8 cellular contexts compared by ENCODE assay signal in the genomic region with DNA sequence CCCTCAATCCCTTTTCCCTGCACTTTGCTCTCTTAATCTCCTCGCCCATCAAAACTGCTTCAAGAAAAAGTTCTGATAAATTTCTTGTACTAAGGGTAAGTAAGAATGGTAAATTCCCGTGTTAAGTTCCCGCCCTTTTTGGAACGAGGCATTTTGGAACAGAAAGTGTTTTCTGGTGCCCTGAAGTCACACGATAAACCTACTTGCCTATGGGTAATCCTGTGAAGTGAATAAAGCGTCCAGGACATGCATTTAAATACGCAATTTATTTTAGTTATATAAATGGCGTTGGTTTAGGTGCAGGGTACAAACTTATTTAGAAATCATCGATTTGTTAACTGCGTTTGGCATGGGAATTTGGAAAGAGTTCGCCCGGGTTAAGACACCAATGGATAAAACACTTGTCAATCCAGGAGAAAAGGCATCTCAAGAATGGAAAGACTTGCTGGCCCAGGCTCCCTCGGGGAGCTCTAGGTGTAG. TPM values are rescaled to one million over a fixed set of nuclear protein-coding genes. Genes with fewer than 3 reads are reported as not detected.
DNase-seq lines count a peak whose midpoint lies in the region; ATAC-seq, FAIRE-seq and TF ChIP-seq lines count a peak whose summit lies in the region.

No MANE protein-coding gene starts in this region.

- intact Hi-C loops in GM12878 (cut with micrococcal nuclease; ENCODE audit: unreplicated experiment) = loop anchor here (2.0 to 5.0 kb wide), 4 partner anchors 127 to 251 kb away; partner anchors contain the start of gene MDM2

- peaks cover 42% of the 10 kb centered on the region for H3K79me2 ChIP-seq in DND-41 (ENCODE audit: insufficient read depth, low read length)
- H3K79me2 ChIP-seq in MM.1S (ENCODE audit: low read length) = peaks cover 38% of the 10 kb centered on the region
- peaks cover 41% of the 10 kb centered on the region for H3K79me2 ChIP-seq in GM12878 (ENCODE audit: control insufficient read depth, insufficient read depth, low read length)

- 2% methylated on average over 13 of the region's 13 CpGs for WGBS in GM12878 (ENCODE audit: insufficient coverage, insufficient replicate concordance, low lambda C conversion rate, missing lambda C conversion rate)
- WGBS in thymus = 29% methylated on average over 13 of the region's 13 CpGs

- peak overlapping the region; percentile 68 to 86; a peak in 3 of 4 replicates for H3K4me3 ChIP-seq in DND-41 (ENCODE audit: low read depth in 1 of 2, low read length in 2 of 2)
- H3K4me3 ChIP-seq in MM.1S (ENCODE audit: low read length) = peak overlapping the region; percentile 85
- peak overlapping the region; percentile 69 for H3K4me3 ChIP-seq in GM12878
- H3K4me3 ChIP-seq in thymus (ENCODE audit: low read length) = peak overlapping the region; percentile 95

- BruUV-seq in GM12878 (replicated peaks; lab: Mats Ljungman, UMichigan) = TSS peak; percentile 97

- peak overlapping the region; percentile 94 for H3K27ac ChIP-seq in DND-41 (ENCODE audit: low read length)
- H3K27ac ChIP-seq in MM.1S (ENCODE audit: low read length) = peak overlapping the region; percentile 92
- peak overlapping the region; percentile 59 for H3K27ac ChIP-seq in GM12878 (ENCODE audit: control insufficient read depth, insufficient read depth)
- peak overlapping the region; percentile 82 for H3K27ac ChIP-seq in layer of hippocampus (ENCODE audit: low read depth, low read length)
- H3K27ac ChIP-seq in thymus (ENCODE audit: low read depth) = peak overlapping the region; percentile 99

- SMC1A ChIA-PET in GM12878 (lab: Charles Lee; ENCODE audit: uncharacterized antibody, unreplicated experiment) = interaction anchor here (0.5 to 5.5 kb wide), 10 partner anchors 15 to 375 kb away, joined by 3 to 36 read pairs (median 4); no protein-coding TSS in a partner anchor

- TF ChIP-seq EP300 in GM12878 (IDR thresholded peaks at IDR 0.05; ENCODE audit: borderline replicate concordance in 1 of 2, control insufficient read depth in 1 of 2, low read depth in 2 of 2, low read length in 2 of 2) = no peak

- H3K36me3 ChIP-seq in DND-41 (ENCODE audit: insufficient read depth, low read length) (peaks cover 12% of the 10 kb centered on the region), MM.1S (replicated peaks; ENCODE audit: insufficient read depth, low read length) (no peaks in the 10 kb centered on the region), GM12878 (ENCODE audit: control insufficient read depth in 2 of 2, insufficient read depth in 2 of 2, low read length in 1 of 2) (no peaks in the 10 kb centered on the region), thymus (ENCODE audit: control insufficient read depth, insufficient read depth) (no peaks in the 10 kb centered on the region)

- H3K4me1 ChIP-seq in DND-41 (ENCODE audit: insufficient read depth, low read length) = peaks cover 34% of the 10 kb centered on the region
- H3K4me1 ChIP-seq in MM.1S (ENCODE audit: low read length) = peaks cover 20% of the 10 kb centered on the region
- H3K4me1 ChIP-seq in GM12878 (ENCODE audit: control insufficient read depth, insufficient read depth, low read length) = peaks cover 4% of the 10 kb centered on the region; the same call in 1 of the 2 replicates
- H3K4me1 ChIP-seq in thymus (ENCODE audit: control insufficient read depth, insufficient read depth, low read length) = peaks cover 7% of the 10 kb centered on the region

- H2AFZ ChIP-seq in DND-41 (ENCODE audit: low read depth, low read length) (peak overlapping the region; percentile 99), MM.1S (ENCODE audit: low read length) (peak overlapping the region; percentile 98), GM12878 (ENCODE audit: control insufficient read depth, low read depth, low read length) (peak overlapping the region; percentile 97)

- TF ChIP-seq CTCF in DND-41 (IDR thresholded peaks at IDR 0.05; ENCODE audit: borderline replicate concordance, extremely low read depth, low read length, poor library complexity, severe bottlenecking) (no peak), MM.1S (IDR thresholded peaks at IDR 0.05; ENCODE audit: low read length) (no peak), GM12878 (IDR thresholded peaks at IDR 0.05 in 2 of 3, conservative IDR thresholded peaks at IDR 0.05 in 1 of 3; ENCODE audit: control insufficient read depth in 2 of 3, extremely low read depth in 1 of 3, insufficient read depth in 1 of 3, low read depth in 3 of 3, low read length in 3 of 3) (no peak)

- H3K9me2 ChIP-seq in MM.1S (replicated peaks; ENCODE audit: insufficient read depth, low read length) = no peaks in the 10 kb centered on the region

- in situ Hi-C loops in GM12878 (cut with MboI) = loop anchor here (25.0 kb wide), 1 partner anchor 248 kb away; no protein-coding TSS in a partner anchor

- CTCF ChIA-PET in GM12878 (lab: Yijun Ruan, JAX) = no interaction called here

- no peak for DNase-seq in DND-41
- peak; percentile 57 for DNase-seq in MM.1S
- DNase-seq in GM12878 (ENCODE audit: low read depth, low spot score) = no peak
- no peak for DNase-seq in mesenteric fat pad (ENCODE audit: low spot score)
- DNase-seq in NCI-H2107 (lab: John Stamatoyannopoulos, UW) = no peak

- H3K27me3 ChIP-seq in DND-41 (ENCODE audit: insufficient read depth, low read length, poor library complexity) (no peaks in the 10 kb centered on the region), MM.1S (replicated peaks; ENCODE audit: insufficient read depth, low read length) (no peaks in the 10 kb centered on the region), GM12878 (replicated peaks in 1 of 2; ENCODE audit: control insufficient read depth in 2 of 2, insufficient read depth in 2 of 2, low read length in 1 of 2) (no peaks in the 10 kb centered on the region), layer of hippocampus (ENCODE audit: control insufficient read depth, insufficient read depth, low read length) (no peaks in the 10 kb centered on the region), thymus (ENCODE audit: control insufficient read depth, insufficient read depth) (no peaks in the 10 kb centered on the region)

- FAIRE-seq in GM12878 (lab: Jason Lieb, UNC) = no peak

- no peak for TF ChIP-seq POLR2A in GM12878 (IDR thresholded peaks at IDR 0.05; ENCODE audit: low read depth, low read length)

- POLR2A ChIA-PET in GM12878 (lab: Charles Lee) = interaction anchor here (1.0 to 1.8 kb wide), 14 partner anchors 10 to 368 kb away, joined by 3 to 9 read pairs (median 4); no protein-coding TSS in a partner anchor

- H3K4me2 ChIP-seq in DND-41 (ENCODE audit: insufficient read depth, low read length) = peak overlapping the region; percentile 93
- H3K4me2 ChIP-seq in MM.1S (ENCODE audit: low read depth, low read length) = peak overlapping the region; percentile 92
- H3K4me2 ChIP-seq in GM12878 (ENCODE audit: control insufficient read depth, insufficient read depth) = peak overlapping the region; percentile 78

- H3K9ac ChIP-seq in DND-41 (ENCODE audit: low read depth, low read length) = peak overlapping the region; percentile 91
- H3K9ac ChIP-seq in MM.1S (ENCODE audit: low read length) = peak overlapping the region; percentile 91
- peak overlapping the region; percentile 69 for H3K9ac ChIP-seq in GM12878 (ENCODE audit: control insufficient read depth, insufficient read depth, low read length)

- ATAC-seq in DND-41 (ENCODE audit: insufficient read depth, low read depth) (no peak), GM12878 (no peak), GM18909 (IDR thresholded peaks at IDR 0.05; ENCODE audit: poor library complexity, unreplicated experiment) (no peak)

- peaks cover 37% of the 10 kb centered on the region for H4K20me1 ChIP-seq in DND-41 (ENCODE audit: insufficient read depth, low read length)
- H4K20me1 ChIP-seq in MM.1S (ENCODE audit: insufficient read depth, low read length) = peaks cover 16% of the 10 kb centered on the region
- H4K20me1 ChIP-seq in GM12878 (ENCODE audit: control insufficient read depth, insufficient read depth) = 0 out of 2 replicates have a peak, but pooled peaks cover 2% of the 10 kb centered on the region

- RAD21 ChIA-PET in GM12878 (lab: Charles Lee; ENCODE audit: unreplicated experiment) = interaction anchor here (0.7 to 5.1 kb wide), 16 partner anchors 15 to 387 kb away, joined by 3 to 42 read pairs (median 4); no protein-coding TSS in a partner anchor

- TF ChIP-seq RAD21 in GM12878 (IDR thresholded peaks at IDR 0.05; ENCODE audit: insufficient read depth, low read depth, low read length) = no peak

- H3F3A ChIP-seq in MM.1S (ENCODE audit: insufficient read depth, low read length) = peaks cover 9% of the 10 kb centered on the region

- no peaks in the 10 kb centered on the region for H3K9me3 ChIP-seq in DND-41 (ENCODE audit: insufficient read depth, low read length, severe bottlenecking)
- H3K9me3 ChIP-seq in MM.1S (replicated peaks; ENCODE audit: insufficient read depth, low read length) = no peaks in the 10 kb centered on the region
- no peaks in the 10 kb centered on the region for H3K9me3 ChIP-seq in GM12878 (replicated peaks; ENCODE audit: control insufficient read depth, insufficient read depth, low read length)
- H3K9me3 ChIP-seq in thymus (ENCODE audit: control insufficient read depth) = no peaks in the 10 kb centered on the region

RNA-seq across cellular contexts. Expression of gene RAP1B, which starts 0.7 kb away (rescaled TPM):
- total RNA-seq in GM12878 (2013; cell fraction: nucleolus; rRNA removed) = 248 and 255 TPM in 2 replicates
- 113 and 117 TPM in 2 replicates for total RNA-seq in GM12878 (2014; rRNA removed)
- 121 and 125 TPM in 2 replicates for total RNA-seq in GM12878 (2014; rRNA removed; fragmentation: Illumina TruSeq; extraction: Trizol)
- total RNA-seq in GM12878 (2021) = 105 and 115 TPM in 2 replicates
- 52.6 TPM for polyA plus RNA-seq in GM12878 (2011; ENCODE audit: low read depth)
- 203 and 292 TPM in 2 replicates for polyA plus RNA-seq in GM12878 (2011; rRNA removed)
- polyA plus RNA-seq in GM12878 (2011; cell fraction: cytosol; rRNA removed) = 80.2 and 93.0 TPM in 2 replicates
- 61.6 and 84.0 TPM in 2 replicates for polyA plus RNA-seq in GM12878 (2011; cell fraction: nucleus; rRNA removed)
- 86.1 and 107 TPM in 2 replicates for polyA plus RNA-seq in GM12878 (2012)
- polyA plus RNA-seq in GM12878 (2014; fragmentation: Illumina TruSeq; extraction: Trizol) = 201 and 225 TPM in 2 replicates
- polyA plus RNA-seq in GM12878 (2014; fragmentation: Nextera tagmentation; extraction: Ambion mirVana) = 10 to 100 TPM; 88.9 to 95.0 TPM
- 121 and 129 TPM in 2 replicates for polyA plus RNA-seq in GM12878 (2014; rRNA removed)
- polyA plus RNA-seq in GM12878 (2016; fragmentation: Nextera tagmentation; extraction: Ambion mirVana) = 100 to 1,000 TPM; 208 to 219 TPM
- 53.3 and 76.7 TPM in 2 replicates for polyA minus RNA-seq in GM12878 (2011; rRNA and poly(A)+ RNA removed)
- 30.6 and 58.6 TPM in 2 replicates for polyA minus RNA-seq in GM12878 (2011; cell fraction: cytosol; rRNA and poly(A)+ RNA removed)
- 33.7 and 63.2 TPM in 2 replicates for polyA minus RNA-seq in GM12878 (2011; cell fraction: nucleus; rRNA and poly(A)+ RNA removed)
- polyA plus RNA-seq in thymus = 230 TPM
- 323 TPM for total RNA-seq in mesenteric fat pad
